27 cellular contexts compared by ENCODE assay signal in genomic region chr4:108375434-108375833, GRCh38.
A peak's percentile ranks its signal among the peaks of the same experiment; 100 is the strongest.
DNase-seq lines count a peak whose midpoint lies in the region; ATAC-seq, FAIRE-seq and TF ChIP-seq lines count a peak whose summit lies in the region.
"Had no signal": no experiment of that assay in that cellular context is flagged by ENCODE, and none has a peak within 500 bp of the region (broad histone marks: within the 10 kb centered on the region; RNA-seq: fewer than 3 reads in every experiment).

No MANE protein-coding gene starts in this region.

- no peak for TF ChIP-seq EP300 in HepG2 (IDR thresholded peaks at IDR 0.05; ENCODE audit: low read depth in 2 of 2, low read length in 2 of 2)
- TF ChIP-seq EP300 in HepG2 (CRISPR knock-in tag; IDR thresholded peaks at IDR 0.05; ENCODE audit: borderline replicate concordance): no peak
- no peak for TF ChIP-seq EP300 in K562 (IDR thresholded peaks at IDR 0.05; ENCODE audit: low read length)

- POLR2A ChIA-PET in HepG2 (lab: Yijun Ruan, JAX): no interaction called here
- POLR2A ChIA-PET in K562 (lab: Yijun Ruan, JAX): no interaction called here

- no peak overlapping the region for H2AFZ ChIP-seq in HepG2 (ENCODE audit: low read length)
- H2AFZ ChIP-seq in K562 (ENCODE audit: low read depth, low read length): no peak overlapping the region

- in situ Hi-C loops in HepG2 (cut with HindIII; ENCODE audit: extremely low pct_ligation_motif_present, low pct_unique_long_range_greater_than_20kb) (no loop called here), K562 (cut with MboI) (no loop called here)

- H3K79me2 ChIP-seq in HepG2 (ENCODE audit: insufficient read depth, low read length): no peaks in the 10 kb centered on the region
- no peaks in the 10 kb centered on the region for H3K79me2 ChIP-seq in K562 (ENCODE audit: control insufficient read depth, insufficient read depth, low read length)

- TF ChIP-seq CTCF in HepG2 (CRISPR knock-in tag; IDR thresholded peaks at IDR 0.05) (no peak), right lobe of liver (IDR thresholded peaks at IDR 0.05) (no peak), K562 (IDR thresholded peaks at IDR 0.05 in 2 of 3, conservative IDR thresholded peaks at IDR 0.05 in 1 of 3; ENCODE audit: insufficient read depth in 2 of 3, low read depth in 1 of 3, low read length in 3 of 3) (no peak)

- H3K27ac ChIP-seq in HepG2 (ENCODE audit: extremely low read length, insufficient read depth, low read length) (no peak overlapping the region), right lobe of liver (no peak overlapping the region), KOPT-K1 (ENCODE audit: low read depth, low read length, poor library complexity, severe bottlenecking) (peak overlapping the region; percentile 99), K562 (ENCODE audit: extremely low read depth, low read depth, low read length) (no peak overlapping the region)
- H3K27ac ChIP-seq: 22Rv1, BLaER1 had no signal

- TF ChIP-seq RAD21 in HepG2 (CRISPR knock-in tag; IDR thresholded peaks at IDR 0.05): no peak
- TF ChIP-seq RAD21 in K562 (CRISPR knock-in tag; conservative IDR thresholded peaks at IDR 0.05 in 1 of 2, IDR thresholded peaks at IDR 0.05 in 1 of 2): no peak

- TF ChIP-seq POLR2A in HepG2 (IDR thresholded peaks at IDR 0.05; ENCODE audit: insufficient read depth in 1 of 2, low read depth in 2 of 2, low read length in 2 of 2) (no peak), right lobe of liver (IDR thresholded peaks at IDR 0.05) (no peak), K562 (conservative IDR thresholded peaks at IDR 0.05) (no peak)

- H3K9me1 ChIP-seq in K562 (ENCODE audit: control insufficient read depth, insufficient read depth, low read length): no peaks in the 10 kb centered on the region

- H3K27me3 ChIP-seq in HepG2 (ENCODE audit: control insufficient read depth in 1 of 2, insufficient read depth in 2 of 2, low read length in 2 of 2) (peaks cover under 1 to 16% of the 10 kb centered on the region in 2 experiments; a peak in 2 of 5 replicates), right lobe of liver (no peaks in the 10 kb centered on the region), K562 (ENCODE audit: control insufficient read depth in 2 of 2, insufficient read depth in 2 of 2, low read length in 2 of 2) (peaks cover 0 to 6% of the 10 kb centered on the region in 2 experiments; a peak in 1 of 5 replicates)
- H3K27me3 ChIP-seq: BE2C, BLaER1 had no signal

- H3K4me3 ChIP-seq in HepG2 (replicated peaks in 1 of 3; ENCODE audit: insufficient read depth in 1 of 3, low read depth in 2 of 3, low read length in 3 of 3): no peak overlapping the region
- no peak overlapping the region for H3K4me3 ChIP-seq in right lobe of liver
- H3K4me3 ChIP-seq in K562: no peak overlapping the region
- H3K4me3 ChIP-seq: BLaER1, GM12878 had no signal

- DNase-seq in HepG2 (ENCODE audit: low spot score) (no peak), right lobe of liver (no peak), K562 (ENCODE audit: extremely low read depth in 1 of 4, low spot score in 3 of 4) (no peak), hippocampal formation (lab: John Stamatoyannopoulos, UW) (no peak)
- DNase-seq: ACHN; BE2C; C1 segment of cervical spinal cord; CD4-positive, alpha-beta memory T cell; CD4-positive, CD25-positive, alpha-beta regulatory T cell; CD8-positive, alpha-beta memory T cell; COR-L47; DMS 273 treated with DMSO at 0.1 percent for 48 hours; DMS153; DMS53; DMS79; DND-41; EL; GDM1 had no signal

- BruUV-seq in HepG2 (replicated peaks; lab: Mats Ljungman, UMichigan): no TSS peak
- BruUV-seq in K562 (replicated peaks; lab: Mats Ljungman, UMichigan): no TSS peak

- CTCF ChIA-PET in HepG2 (lab: Yijun Ruan, JAX; ENCODE audit: low intra/inter-chr PET ratio, low total read pairs): no interaction called here
- CTCF ChIA-PET in K562 (lab: Yijun Ruan, JAX; ENCODE audit: low intra/inter-chr PET ratio): no interaction called here

- no peaks in the 10 kb centered on the region for H3K9me3 ChIP-seq in HepG2 (ENCODE audit: low read length)
- H3K9me3 ChIP-seq in right lobe of liver: no peaks in the 10 kb centered on the region
- peaks cover 3% of the 10 kb centered on the region for H3K9me3 ChIP-seq in KOPT-K1 (ENCODE audit: insufficient read depth, low read length, poor library complexity, severe bottlenecking)
- H3K9me3 ChIP-seq in K562 (replicated peaks; ENCODE audit: control insufficient read depth, insufficient read depth, low read depth, low read length): no peaks in the 10 kb centered on the region
- H3K9me3 ChIP-seq: BE2C, BLaER1 had no signal

- H4K20me1 ChIP-seq in HepG2 (ENCODE audit: insufficient read depth, low read length) (no peaks in the 10 kb centered on the region), K562 (replicated peaks; ENCODE audit: control insufficient read depth, insufficient read depth, low read length) (no peaks in the 10 kb centered on the region)
- H4K20me1 ChIP-seq: BLaER1 had no signal

- WGBS in HepG2 (ENCODE audit: low lambda C conversion rate): 5% methylated on average over 3 of the region's 3 CpGs
- WGBS in right lobe of liver (ENCODE audit: insufficient coverage, low coverage, low lambda C conversion rate, missing lambda C conversion rate): 43% methylated on average over 3 of the region's 3 CpGs
- WGBS in K562 (ENCODE audit: insufficient coverage, low coverage, missing lambda C conversion rate): 15% methylated on average over 3 of the region's 3 CpGs

- ATAC-seq in HepG2 (no peak), right lobe of liver (no peak), K562 (no peak), GM18517 (IDR thresholded peaks at IDR 0.05; ENCODE audit: unreplicated experiment) (no peak), GM18873 (IDR thresholded peaks at IDR 0.05; ENCODE audit: low FRiP score, unreplicated experiment) (no peak)
- ATAC-seq: GM12878 had no signal

- H3K4me2 ChIP-seq in HepG2 (ENCODE audit: low read depth, low read length): no peak overlapping the region
- no peak overlapping the region for H3K4me2 ChIP-seq in K562 (ENCODE audit: insufficient read depth, low read length)

- H3K36me3 ChIP-seq in HepG2 (replicated peaks in 1 of 2; ENCODE audit: control insufficient read depth in 1 of 2, insufficient read depth in 2 of 2, low read length in 2 of 2) (no peaks in the 10 kb centered on the region), right lobe of liver (no peaks in the 10 kb centered on the region), KOPT-K1 (ENCODE audit: insufficient read depth, low read length) (no peaks in the 10 kb centered on the region), K562 (ENCODE audit: control insufficient read depth, insufficient read depth, low read length) (no peaks in the 10 kb centered on the region)
- H3K36me3 ChIP-seq: BE2C, BLaER1 had no signal

- no peak for FAIRE-seq in HepG2 (lab: Jason Lieb, UNC)
- no peak for FAIRE-seq in K562 (lab: Jason Lieb, UNC)
- FAIRE-seq: GM12878, GM12892, GM18507, GM19239 had no signal

- no peaks in the 10 kb centered on the region for H3K4me1 ChIP-seq in HepG2 (ENCODE audit: insufficient read depth, low read length)
- H3K4me1 ChIP-seq in right lobe of liver: no peaks in the 10 kb centered on the region
- 0 out of 5 replicates have a peak, but pooled peaks cover 0 to under 1% of the 10 kb centered on the region in 2 experiments for H3K4me1 ChIP-seq in K562 (replicated peaks in 1 of 2; ENCODE audit: control insufficient read depth in 2 of 2, insufficient read depth in 2 of 2, low read length in 2 of 2)

- intact Hi-C loops in HepG2 (cut with micrococcal nuclease; ENCODE audit: unreplicated experiment): no loop called here
- intact Hi-C loops in right lobe of liver (cut with DNase I): no loop called here
- intact Hi-C loops in K562 (cut with micrococcal nuclease): no loop called here

- H3K9ac ChIP-seq in HepG2 (ENCODE audit: insufficient read depth, low read depth, low read length) (no peak overlapping the region), K562 (ENCODE audit: insufficient read depth in 1 of 2, low read depth in 2 of 2, low read length in 2 of 2) (no peak overlapping the region)
- H3K9ac ChIP-seq: BLaER1 had no signal

TF ChIP-seq in HepG2, 621 proteins besides CTCF, POLR2A, EP300 and RAD21 (continues in another document):
- TF ChIP-seq BHLHE40 (IDR thresholded peaks at IDR 0.05; ENCODE audit: low read length): no peak
- no peak for TF ChIP-seq HMG20A (CRISPR knock-in tag; IDR thresholded peaks at IDR 0.05; ENCODE audit: borderline replicate concordance)
- TF ChIP-seq MAFK (conservative IDR thresholded peaks at IDR 0.05 in 1 of 2, IDR thresholded peaks at IDR 0.05 in 1 of 2; ENCODE audit: low read length in 2 of 2): peak; percentile 47 to 63; a peak in 3 of 4 replicates
- TF ChIP-seq TEF (CRISPR knock-in tag; IDR thresholded peaks at IDR 0.05): no peak
- TF ChIP-seq ZFP36L1 (CRISPR knock-in tag; IDR thresholded peaks at IDR 0.05): no peak
- peak; percentile 61 for TF ChIP-seq MAFF (IDR thresholded peaks at IDR 0.05; ENCODE audit: low read depth, low read length)

TF ChIP-seq in K562, 482 proteins besides CTCF, POLR2A, EP300 and RAD21 (continues in another document):
- TF ChIP-seq TFAP4 (CRISPR knock-in tag; IDR thresholded peaks at IDR 0.05; ENCODE audit: borderline replicate concordance) (no peak), CHD2 (IDR thresholded peaks at IDR 0.05; ENCODE audit: low read depth, low read length) (no peak), KDM4B (IDR thresholded peaks at IDR 0.05; ENCODE audit: borderline replicate concordance in 2 of 2, low read depth in 1 of 2) (no peak), PREB (CRISPR knock-in tag; IDR thresholded peaks at IDR 0.05) (no peak), ILK (tag; IDR thresholded peaks at IDR 0.05; ENCODE audit: borderline replicate concordance, low read depth) (no peak), ZNF316 (IDR thresholded peaks at IDR 0.05) (peak; percentile 67), ZNF766 (CRISPR knock-in tag; conservative IDR thresholded peaks at IDR 0.05) (no peak), FOXM1 (IDR thresholded peaks at IDR 0.05; ENCODE audit: low read depth) (no peak), FOXM1 (CRISPR knock-in tag; IDR thresholded peaks at IDR 0.05; ENCODE audit: low read depth) (no peak), MEIS2 (IDR thresholded peaks at IDR 0.05; ENCODE audit: partially characterized antibody) (no peak)

Comparison
In these comparisons a context has a peak if more than half of its experiments do, and no peak if none do; other contexts are left out.
1. Of the 241 proteins assayed by ChIP-seq in both HepG2 and K562: peak only in HepG2: MAFK; only in K562: none; in both: MAFF; in neither: 239.